1 cellular context compared by ENCODE assay signal in the genomic region with DNA sequence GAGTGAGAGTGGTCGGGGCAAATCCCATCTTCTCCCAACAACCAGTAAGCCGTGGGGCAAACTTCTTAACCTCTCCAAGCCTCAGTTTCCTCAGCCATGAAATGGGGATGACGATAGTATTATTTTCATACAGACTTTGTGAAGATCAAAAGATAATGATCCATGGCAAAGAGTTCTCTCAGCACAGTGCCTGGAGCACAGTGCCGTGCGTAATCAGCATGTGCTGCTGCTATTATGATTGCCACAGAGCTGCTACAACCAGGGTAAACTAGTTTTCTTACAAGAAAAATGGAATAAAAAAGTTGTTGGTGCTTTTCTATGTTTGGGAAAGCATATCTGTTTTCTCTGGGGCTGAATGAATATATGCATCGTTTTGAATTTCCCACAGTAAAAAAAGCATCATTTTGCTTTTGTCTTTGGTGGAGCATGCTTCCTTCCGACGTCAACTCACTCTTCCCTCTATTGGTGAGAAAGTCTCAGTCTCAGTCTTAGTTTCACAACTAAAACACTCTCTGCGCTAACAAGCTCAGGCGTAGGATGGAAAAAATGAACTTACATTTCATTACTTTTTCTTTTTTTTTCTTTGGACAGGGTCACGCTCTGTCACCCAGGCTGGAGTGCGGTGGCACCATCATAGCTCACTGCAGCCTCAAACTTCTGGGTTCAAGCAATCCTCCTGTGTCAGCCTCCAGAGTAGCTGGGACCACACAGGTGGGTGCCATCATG.
TF ChIP-seq lines count a peak whose summit lies in the region.

No MANE protein-coding gene starts in this region.

TF ChIP-seq in GM12878, 131 proteins besides CTCF, POLR2A, EP300 and RAD21 (continued from another document):
- TF ChIP-seq, protein P1, sequence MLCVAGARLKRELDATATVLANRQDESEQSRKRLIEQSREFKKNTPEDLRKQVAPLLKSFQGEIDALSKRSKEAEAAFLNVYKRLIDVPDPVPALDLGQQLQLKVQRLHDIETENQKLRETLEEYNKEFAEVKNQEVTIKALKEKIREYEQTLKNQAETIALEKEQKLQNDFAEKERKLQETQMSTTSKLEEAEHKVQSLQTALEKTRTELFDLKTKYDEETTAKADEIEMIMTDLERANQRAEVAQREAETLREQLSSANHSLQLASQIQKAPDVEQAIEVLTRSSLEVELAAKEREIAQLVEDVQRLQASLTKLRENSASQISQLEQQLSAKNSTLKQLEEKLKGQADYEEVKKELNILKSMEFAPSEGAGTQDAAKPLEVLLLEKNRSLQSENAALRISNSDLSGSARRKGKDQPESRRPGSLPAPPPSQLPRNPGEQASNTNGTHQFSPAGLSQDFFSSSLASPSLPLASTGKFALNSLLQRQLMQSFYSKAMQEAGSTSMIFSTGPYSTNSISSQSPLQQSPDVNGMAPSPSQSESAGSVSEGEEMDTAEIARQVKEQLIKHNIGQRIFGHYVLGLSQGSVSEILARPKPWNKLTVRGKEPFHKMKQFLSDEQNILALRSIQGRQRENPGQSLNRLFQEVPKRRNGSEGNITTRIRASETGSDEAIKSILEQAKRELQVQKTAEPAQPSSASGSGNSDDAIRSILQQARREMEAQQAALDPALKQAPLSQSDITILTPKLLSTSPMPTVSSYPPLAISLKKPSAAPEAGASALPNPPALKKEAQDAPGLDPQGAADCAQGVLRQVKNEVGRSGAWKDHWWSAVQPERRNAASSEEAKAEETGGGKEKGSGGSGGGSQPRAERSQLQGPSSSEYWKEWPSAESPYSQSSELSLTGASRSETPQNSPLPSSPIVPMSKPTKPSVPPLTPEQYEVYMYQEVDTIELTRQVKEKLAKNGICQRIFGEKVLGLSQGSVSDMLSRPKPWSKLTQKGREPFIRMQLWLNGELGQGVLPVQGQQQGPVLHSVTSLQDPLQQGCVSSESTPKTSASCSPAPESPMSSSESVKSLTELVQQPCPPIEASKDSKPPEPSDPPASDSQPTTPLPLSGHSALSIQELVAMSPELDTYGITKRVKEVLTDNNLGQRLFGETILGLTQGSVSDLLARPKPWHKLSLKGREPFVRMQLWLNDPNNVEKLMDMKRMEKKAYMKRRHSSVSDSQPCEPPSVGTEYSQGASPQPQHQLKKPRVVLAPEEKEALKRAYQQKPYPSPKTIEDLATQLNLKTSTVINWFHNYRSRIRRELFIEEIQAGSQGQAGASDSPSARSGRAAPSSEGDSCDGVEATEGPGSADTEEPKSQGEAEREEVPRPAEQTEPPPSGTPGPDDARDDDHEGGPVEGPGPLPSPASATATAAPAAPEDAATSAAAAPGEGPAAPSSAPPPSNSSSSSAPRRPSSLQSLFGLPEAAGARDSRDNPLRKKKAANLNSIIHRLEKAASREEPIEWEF (IDR thresholded peaks at IDR 0.05; ENCODE audit: insufficient replicate concordance, low read depth, low read length) = peak; percentile 68
- TF ChIP-seq SMAD1 (IDR thresholded peaks at IDR 0.05; ENCODE audit: low read depth, partially characterized antibody) = peak; percentile 86
- no peak for TF ChIP-seq RCOR1 (conservative IDR thresholded peaks at IDR 0.05; ENCODE audit: low read depth, low read length)
- no peak for TF ChIP-seq SP1 (IDR thresholded peaks at IDR 0.05; ENCODE audit: low read depth, low read length)
- no peak for TF ChIP-seq ESRRA (IDR thresholded peaks at IDR 0.05; ENCODE audit: low read length)
- no peak for TF ChIP-seq HDAC6 (IDR thresholded peaks at IDR 0.05; ENCODE audit: unreplicated experiment)
- TF ChIP-seq, protein P2, sequence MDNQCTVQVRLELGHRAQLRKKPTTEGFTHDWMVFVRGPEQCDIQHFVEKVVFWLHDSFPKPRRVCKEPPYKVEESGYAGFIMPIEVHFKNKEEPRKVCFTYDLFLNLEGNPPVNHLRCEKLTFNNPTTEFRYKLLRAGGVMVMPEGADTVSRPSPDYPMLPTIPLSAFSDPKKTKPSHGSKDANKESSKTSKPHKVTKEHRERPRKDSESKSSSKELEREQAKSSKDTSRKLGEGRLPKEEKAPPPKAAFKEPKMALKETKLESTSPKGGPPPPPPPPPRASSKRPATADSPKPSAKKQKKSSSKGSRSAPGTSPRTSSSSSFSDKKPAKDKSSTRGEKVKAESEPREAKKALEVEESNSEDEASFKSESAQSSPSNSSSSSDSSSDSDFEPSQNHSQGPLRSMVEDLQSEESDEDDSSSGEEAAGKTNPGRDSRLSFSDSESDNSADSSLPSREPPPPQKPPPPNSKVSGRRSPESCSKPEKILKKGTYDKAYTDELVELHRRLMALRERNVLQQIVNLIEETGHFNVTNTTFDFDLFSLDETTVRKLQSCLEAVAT (IDR thresholded peaks at IDR 0.05) = peak; percentile 95
- no peak for TF ChIP-seq RFX5 (IDR thresholded peaks at IDR 0.05; ENCODE audit: low read depth, low read length)
- no peak for TF ChIP-seq SIN3A (IDR thresholded peaks at IDR 0.05; ENCODE audit: low read depth, low read length)
- TF ChIP-seq BHLHE40 (IDR thresholded peaks at IDR 0.05; ENCODE audit: borderline replicate concordance in 1 of 2, low read depth in 2 of 2, low read length in 1 of 2) = peak in 1 of 2 experiments; percentile 47; a peak in 1 of 4 replicates
- TF ChIP-seq LARP7 (IDR thresholded peaks at IDR 0.05) = no peak
- TF ChIP-seq MTA2 (IDR thresholded peaks at IDR 0.05; ENCODE audit: low read depth) = peak; percentile 92
- TF ChIP-seq, protein P3, sequence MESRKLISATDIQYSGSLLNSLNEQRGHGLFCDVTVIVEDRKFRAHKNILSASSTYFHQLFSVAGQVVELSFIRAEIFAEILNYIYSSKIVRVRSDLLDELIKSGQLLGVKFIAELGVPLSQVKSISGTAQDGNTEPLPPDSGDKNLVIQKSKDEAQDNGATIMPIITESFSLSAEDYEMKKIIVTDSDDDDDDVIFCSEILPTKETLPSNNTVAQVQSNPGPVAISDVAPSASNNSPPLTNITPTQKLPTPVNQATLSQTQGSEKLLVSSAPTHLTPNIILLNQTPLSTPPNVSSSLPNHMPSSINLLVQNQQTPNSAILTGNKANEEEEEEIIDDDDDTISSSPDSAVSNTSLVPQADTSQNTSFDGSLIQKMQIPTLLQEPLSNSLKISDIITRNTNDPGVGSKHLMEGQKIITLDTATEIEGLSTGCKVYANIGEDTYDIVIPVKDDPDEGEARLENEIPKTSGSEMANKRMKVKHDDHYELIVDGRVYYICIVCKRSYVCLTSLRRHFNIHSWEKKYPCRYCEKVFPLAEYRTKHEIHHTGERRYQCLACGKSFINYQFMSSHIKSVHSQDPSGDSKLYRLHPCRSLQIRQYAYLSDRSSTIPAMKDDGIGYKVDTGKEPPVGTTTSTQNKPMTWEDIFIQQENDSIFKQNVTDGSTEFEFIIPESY (IDR thresholded peaks at IDR 0.05) = no peak
- TF ChIP-seq ASH2L (IDR thresholded peaks at IDR 0.05; ENCODE audit: borderline replicate concordance, low read depth) = no peak
- TF ChIP-seq, protein P4, sequence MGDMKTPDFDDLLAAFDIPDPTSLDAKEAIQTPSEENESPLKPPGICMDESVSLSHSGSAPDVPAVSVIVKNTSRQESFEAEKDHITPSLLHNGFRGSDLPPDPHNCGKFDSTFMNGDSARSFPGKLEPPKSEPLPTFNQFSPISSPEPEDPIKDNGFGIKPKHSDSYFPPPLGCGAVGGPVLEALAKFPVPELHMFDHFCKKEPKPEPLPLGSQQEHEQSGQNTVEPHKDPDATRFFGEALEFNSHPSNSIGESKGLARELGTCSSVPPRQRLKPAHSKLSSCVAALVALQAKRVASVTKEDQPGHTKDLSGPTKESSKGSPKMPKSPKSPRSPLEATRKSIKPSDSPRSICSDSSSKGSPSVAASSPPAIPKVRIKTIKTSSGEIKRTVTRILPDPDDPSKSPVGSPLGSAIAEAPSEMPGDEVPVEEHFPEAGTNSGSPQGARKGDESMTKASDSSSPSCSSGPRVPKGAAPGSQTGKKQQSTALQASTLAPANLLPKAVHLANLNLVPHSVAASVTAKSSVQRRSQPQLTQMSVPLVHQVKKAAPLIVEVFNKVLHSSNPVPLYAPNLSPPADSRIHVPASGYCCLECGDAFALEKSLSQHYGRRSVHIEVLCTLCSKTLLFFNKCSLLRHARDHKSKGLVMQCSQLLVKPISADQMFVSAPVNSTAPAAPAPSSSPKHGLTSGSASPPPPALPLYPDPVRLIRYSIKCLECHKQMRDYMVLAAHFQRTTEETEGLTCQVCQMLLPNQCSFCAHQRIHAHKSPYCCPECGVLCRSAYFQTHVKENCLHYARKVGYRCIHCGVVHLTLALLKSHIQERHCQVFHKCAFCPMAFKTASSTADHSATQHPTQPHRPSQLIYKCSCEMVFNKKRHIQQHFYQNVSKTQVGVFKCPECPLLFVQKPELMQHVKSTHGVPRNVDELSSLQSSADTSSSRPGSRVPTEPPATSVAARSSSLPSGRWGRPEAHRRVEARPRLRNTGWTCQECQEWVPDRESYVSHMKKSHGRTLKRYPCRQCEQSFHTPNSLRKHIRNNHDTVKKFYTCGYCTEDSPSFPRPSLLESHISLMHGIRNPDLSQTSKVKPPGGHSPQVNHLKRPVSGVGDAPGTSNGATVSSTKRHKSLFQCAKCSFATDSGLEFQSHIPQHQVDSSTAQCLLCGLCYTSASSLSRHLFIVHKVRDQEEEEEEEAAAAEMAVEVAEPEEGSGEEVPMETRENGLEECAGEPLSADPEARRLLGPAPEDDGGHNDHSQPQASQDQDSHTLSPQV (IDR thresholded peaks at IDR 0.05) = no peak
- TF ChIP-seq, protein P5, sequence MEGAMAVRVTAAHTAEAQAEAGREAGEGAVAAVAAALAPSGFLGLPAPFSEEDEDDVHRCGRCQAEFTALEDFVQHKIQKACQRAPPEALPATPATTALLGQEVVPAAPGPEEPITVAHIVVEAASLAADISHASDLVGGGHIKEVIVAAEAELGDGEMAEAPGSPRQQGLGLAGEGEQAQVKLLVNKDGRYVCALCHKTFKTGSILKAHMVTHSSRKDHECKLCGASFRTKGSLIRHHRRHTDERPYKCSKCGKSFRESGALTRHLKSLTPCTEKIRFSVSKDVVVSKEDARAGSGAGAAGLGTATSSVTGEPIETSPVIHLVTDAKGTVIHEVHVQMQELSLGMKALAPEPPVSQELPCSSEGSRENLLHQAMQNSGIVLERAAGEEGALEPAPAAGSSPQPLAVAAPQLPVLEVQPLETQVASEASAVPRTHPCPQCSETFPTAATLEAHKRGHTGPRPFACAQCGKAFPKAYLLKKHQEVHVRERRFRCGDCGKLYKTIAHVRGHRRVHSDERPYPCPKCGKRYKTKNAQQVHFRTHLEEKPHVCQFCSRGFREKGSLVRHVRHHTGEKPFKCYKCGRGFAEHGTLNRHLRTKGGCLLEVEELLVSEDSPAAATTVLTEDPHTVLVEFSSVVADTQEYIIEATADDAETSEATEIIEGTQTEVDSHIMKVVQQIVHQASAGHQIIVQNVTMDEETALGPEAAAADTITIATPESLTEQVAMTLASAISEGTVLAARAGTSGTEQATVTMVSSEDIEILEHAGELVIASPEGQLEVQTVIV (IDR thresholded peaks at IDR 0.05; ENCODE audit: borderline replicate concordance, partially characterized antibody) = no peak
TF ChIP-seq in GM12878: peak in this region for 59.
